ENCODE assay signal across 12 cellular contexts in the genomic region with DNA sequence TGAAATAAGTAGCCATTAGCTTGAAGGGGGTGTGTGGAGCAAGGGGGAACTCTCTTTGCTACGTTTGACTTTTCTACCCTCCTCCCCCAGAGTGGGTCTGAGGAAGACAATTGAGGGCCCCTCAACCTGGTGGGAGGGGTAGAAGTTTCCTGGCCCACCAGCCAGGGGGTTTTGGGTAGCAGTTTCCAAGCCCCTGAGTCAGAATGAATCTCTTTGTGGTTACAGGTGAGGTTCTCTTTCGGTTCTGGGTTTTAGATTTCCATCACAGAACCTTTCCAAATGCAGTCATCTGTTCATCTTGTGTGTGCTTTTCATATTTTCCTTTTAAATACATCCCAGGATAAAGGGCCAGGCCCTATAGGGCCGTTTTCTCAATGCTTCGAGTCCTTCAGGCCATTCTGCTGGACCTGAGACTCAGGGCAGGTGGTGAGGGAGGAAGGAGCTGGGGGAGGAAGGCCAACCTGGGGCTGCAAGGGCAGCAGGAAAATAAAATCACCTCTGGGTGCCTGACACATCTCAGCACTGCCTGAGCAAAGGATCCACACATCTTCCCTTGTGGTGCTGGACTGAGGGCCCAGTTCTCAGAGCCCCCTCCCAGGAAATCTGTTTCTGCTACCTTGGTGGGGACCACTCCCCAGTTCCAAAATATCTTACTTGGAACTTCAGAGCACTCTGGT. TPM values are rescaled to one million over a fixed set of nuclear protein-coding genes. Genes with fewer than 3 reads are reported as not detected.
DNase-seq lines count a peak whose midpoint lies in the region; ATAC-seq lines count a peak whose summit lies in the region.
"Had no signal": no experiment of that assay in that cellular context is flagged by ENCODE, and none has a peak within 500 bp of the region (broad histone marks: within the 10 kb centered on the region; RNA-seq: fewer than 3 reads in every experiment).

No MANE protein-coding gene starts in this region.

- peaks cover 62% of the 10 kb centered on the region for H3K36me3 Mint-ChIP-seq in activated CD4-positive, alpha-beta memory T cell treated with anti-CD3 and anti-CD28 coated beads for 36 hours

- no peaks in the 10 kb centered on the region; the same call in 1 of the 2 replicates for H4K20me1 ChIP-seq in GM23248 (ENCODE audit: insufficient read depth)

- H3K4me1 Mint-ChIP-seq in activated CD4-positive, alpha-beta memory T cell treated with anti-CD3 and anti-CD28 coated beads for 36 hours (ENCODE audit: low read depth) = peaks cover 75% of the 10 kb centered on the region

- H3K27me3 Mint-ChIP-seq in activated CD4-positive, alpha-beta memory T cell treated with anti-CD3 and anti-CD28 coated beads for 36 hours = no peaks in the 10 kb centered on the region

- in situ Hi-C loops in GM23248 (cut with MboI) = no loop called here

- peak overlapping the region; percentile 16 for H3K4me2 ChIP-seq in GM23248 (ENCODE audit: unreplicated experiment)

- peaks cover 16% of the 10 kb centered on the region for H3K36me3 ChIP-seq in GM23248 (ENCODE audit: low read depth)
- peaks cover 16% of the 10 kb centered on the region for H3K36me3 ChIP-seq in effector memory CD4-positive, alpha-beta T cell (ENCODE audit: control insufficient read depth, insufficient read depth, low read length)

- H3K27ac Mint-ChIP-seq in activated CD4-positive, alpha-beta memory T cell treated with anti-CD3 and anti-CD28 coated beads for 36 hours = peak overlapping the region; percentile 94

- peak overlapping the region; percentile 81 for H3K27ac ChIP-seq in GM23248
- peak overlapping the region; percentile 93 for H3K27ac ChIP-seq in effector memory CD4-positive, alpha-beta T cell (ENCODE audit: insufficient read depth, low read length, poor library complexity, severe bottlenecking)

- 70 to 73% methylated on average over 4 of the region's 4 CpGs for WGBS in GM23248 (ENCODE audit: low coverage in 1 of 2, low lambda C conversion rate in 2 of 2, missing lambda C conversion rate in 2 of 2), 2 experiments

- H3K79me2 ChIP-seq in GM23248 (ENCODE audit: insufficient read depth) = peaks cover 93% of the 10 kb centered on the region

- intact Hi-C loops in activated CD4-positive, alpha-beta memory T cell treated with anti-CD3 and anti-CD28 coated beads for 36 hours (cut with micrococcal nuclease) = loop anchor here (1.0 to 2.0 kb wide), 9 partner anchors 10 to 213 kb away; no protein-coding TSS in a partner anchor

- H2AFZ ChIP-seq in GM23248 = no peak overlapping the region

- no peak for ATAC-seq in HG03280 (IDR thresholded peaks at IDR 0.05; ENCODE audit: unreplicated experiment)
- ATAC-seq: HCT116 had no signal

- peaks cover 56% of the 10 kb centered on the region for H3K4me1 ChIP-seq in GM23248 (ENCODE audit: insufficient read depth)
- peaks cover 80% of the 10 kb centered on the region for H3K4me1 ChIP-seq in effector memory CD4-positive, alpha-beta T cell (ENCODE audit: control insufficient read depth, insufficient read depth, low read length, poor library complexity, severe bottlenecking)

- no peaks in the 10 kb centered on the region for H3K27me3 ChIP-seq in GM23248 (replicated peaks; ENCODE audit: insufficient read depth)
- H3K27me3 ChIP-seq in effector memory CD4-positive, alpha-beta T cell (replicated peaks; ENCODE audit: control insufficient read depth, insufficient read depth, low read length, poor library complexity, severe bottlenecking) = no peaks in the 10 kb centered on the region

- H3K9ac ChIP-seq in GM23248 = peak overlapping the region; percentile 49; the same call in 1 of the 2 replicates

- POLR2A ChIA-PET in activated CD4-positive, alpha-beta memory T cell treated with anti-CD3 and anti-CD28 coated beads for 36 hours (lab: Charles Lee) = interaction anchor here (0.9 to 8.8 kb wide), 9 partner anchors 9 to 211 kb away, joined by 3 to 114 read pairs (median 19); partner anchors contain the start of genes LCLAT1 and YPEL5

- CTCF ChIA-PET in activated CD4-positive, alpha-beta memory T cell treated with anti-CD3 and anti-CD28 coated beads for 36 hours (lab: Charles Lee) = interaction anchor here (0.6 to 8.2 kb wide), 13 partner anchors 8 to 476 kb away, joined by 3 to 79 read pairs (median 4); partner anchors contain the start of genes LBH and LCLAT1

- H3K9me3 Mint-ChIP-seq in activated CD4-positive, alpha-beta memory T cell treated with anti-CD3 and anti-CD28 coated beads for 36 hours = no peaks in the 10 kb centered on the region

- H3F3A ChIP-seq in GM23248 (ENCODE audit: insufficient read depth) = peaks cover 61% of the 10 kb centered on the region

- DNase-seq in GM23248 = no peak
- DNase-seq in activated CD4-positive, alpha-beta memory T cell treated with anti-CD3 and anti-CD28 coated beads for 36 hours = peak; percentile 71
- no peak for DNase-seq in effector memory CD4-positive, alpha-beta T cell
- peak; percentile 49 to 78 for DNase-seq in stimulated activated CD4-positive, alpha-beta T cell treated with anti-CD3 and anti-CD28 coated beads, Interleukin-4, amount 100 ng/mL, for 4 hours
- DNase-seq in DMS53 (lab: John Stamatoyannopoulos, UW) = no peak
- no peak for DNase-seq in AG08396 (ENCODE audit: low spot score)
- no peak for DNase-seq in NCI-H774 (lab: John Stamatoyannopoulos, UW)
- DNase-seq: DMS79 treated with DMSO at 0.1 percent for 48 hours, hippocampal formation, NCI-H187 had no signal

- peak overlapping the region; percentile 91; the same call in 1 of the 2 replicates for H3K4me3 ChIP-seq in GM23248
- H3K4me3 ChIP-seq in effector memory CD4-positive, alpha-beta T cell (ENCODE audit: insufficient read depth, low read depth, low read length, poor library complexity, severe bottlenecking) = peak overlapping the region; percentile 94

- H3K9me2 ChIP-seq in GM23248 (ENCODE audit: insufficient read depth) = no peaks in the 10 kb centered on the region

- peak overlapping the region; percentile 48 for H3K4me3 Mint-ChIP-seq in activated CD4-positive, alpha-beta memory T cell treated with anti-CD3 and anti-CD28 coated beads for 36 hours

- H3K9me3 ChIP-seq in GM23248 (ENCODE audit: low read depth) = no peaks in the 10 kb centered on the region
- no peaks in the 10 kb centered on the region for H3K9me3 ChIP-seq in effector memory CD4-positive, alpha-beta T cell (ENCODE audit: control insufficient read depth, low read length)

RNA-seq across cellular contexts. Expression of gene LBH, which starts 4.7 kb away (rescaled TPM):
- total RNA-seq in GM23248 (2014; rRNA removed; shearing (Covaris generic)) = 189 and 285 TPM in 2 replicates
- polyA plus RNA-seq in GM23248 (2016; fragmentation: Nextera tagmentation; extraction: Ambion mirVana) = 155 and 162 TPM in 2 replicates
- total RNA-seq in activated CD4-positive, alpha-beta memory T cell treated with anti-CD3 and anti-CD28 coated beads for 36 hours = 100 to 1,000 TPM; 109 to 112 TPM

Comparison
In these comparisons a context has a peak if more than half of its experiments do, and no peak if none do; other contexts are left out.
1. DNase-seq: peak in activated CD4-positive, alpha-beta memory T cell treated with anti-CD3 and anti-CD28 coated beads for 36 hours (single experiment) and stimulated activated CD4-positive, alpha-beta T cell treated with anti-CD3 and anti-CD28 coated beads, Interleukin-4, amount 100 ng/mL, for 4 hours (2 of 2); none in GM23248 (single experiment), effector memory CD4-positive, alpha-beta T cell (0 of 3), DMS53 (single experiment), AG08396 (single experiment) and NCI-H774 (single experiment).